ENCODE assay signal across 11 cellular contexts in the genomic region with DNA sequence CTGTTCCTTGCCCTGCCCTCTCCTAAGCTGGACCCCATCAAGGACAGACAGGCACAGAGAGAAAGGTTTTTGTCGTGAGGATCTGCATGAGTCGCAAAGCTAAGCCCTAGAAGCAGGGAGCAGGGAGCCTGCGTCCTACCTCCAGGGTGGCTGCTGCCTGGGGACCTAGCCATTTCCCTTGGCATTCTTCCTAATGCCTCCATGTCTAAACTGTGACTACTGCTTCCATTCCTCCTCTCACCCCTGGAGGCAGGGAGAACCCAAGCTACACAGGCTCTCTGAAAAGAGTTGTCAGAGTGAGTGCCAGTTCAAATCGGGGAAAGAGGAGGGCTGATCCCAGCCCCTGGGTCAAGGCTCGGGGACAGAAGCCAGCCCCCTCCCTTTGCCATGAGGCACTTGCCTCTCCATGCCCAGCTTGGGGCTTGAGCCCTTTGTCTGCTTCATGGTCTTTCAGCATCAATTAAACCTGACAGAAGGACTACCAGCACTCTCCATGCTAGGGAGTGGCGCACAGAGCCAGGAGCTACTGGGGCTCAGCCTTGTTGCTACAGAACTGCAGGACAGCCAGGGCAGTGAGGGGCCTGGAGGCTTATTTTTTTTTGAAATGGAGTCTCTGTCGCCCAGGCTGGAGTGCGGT. TPM values are rescaled to one million over a fixed set of nuclear protein-coding genes. Genes with fewer than 3 reads are reported as not detected.
DNase-seq lines count a peak whose midpoint lies in the region; ATAC-seq and TF ChIP-seq lines count a peak whose summit lies in the region.
"Had no signal": no experiment of that assay in that cellular context is flagged by ENCODE, and none has a peak within 500 bp of the region (broad histone marks: within the 10 kb centered on the region; RNA-seq: fewer than 3 reads in every experiment).

No MANE protein-coding gene starts in this region.

- H3K27me3 ChIP-seq in vagina (no peaks in the 10 kb centered on the region), brain microvascular endothelial cell (replicated peaks) (no peaks in the 10 kb centered on the region)
- H3K27me3 ChIP-seq: body of pancreas, uterus had no signal

- in situ Hi-C loops in brain microvascular endothelial cell (cut with HindIII; ENCODE audit: low pct_ligation_motif_present, low sequenced_read_pairs) = no loop called here
- in situ Hi-C loops in GM13976 (cut with MboI; ENCODE audit: low sequenced_read_pairs, unreplicated experiment) = no loop called here

- peak overlapping the region; percentile 88 for H3K27ac ChIP-seq in vagina
- H3K27ac ChIP-seq in brain microvascular endothelial cell = no peak overlapping the region

- CTCF ChIA-PET in WTC11 (lab: Charles Lee) = interaction anchor here (0.7 to 7.8 kb wide), 8 partner anchors 17 to 283 kb away, joined by 3 to 60 read pairs (median 4); partner anchors contain the start of genes DNAJC17, VPS18 and ZFYVE19

- no peak for ATAC-seq in stimulated activated naive CD8-positive, alpha-beta T cell treated with anti-CD3 and anti-CD28 coated beads, Interleukin-15, amount 100 ng/mL, for 72 hours
- ATAC-seq in stimulated activated naive CD8-positive, alpha-beta T cell treated with anti-CD3 and anti-CD28 coated beads, Interleukin-15, Interleukin-2, amounts not matched to agents 100 U/mL and 50 U/mL, for 24 hours = no peak
- no peak for ATAC-seq in WTC11

- H3K4me3 Mint-ChIP-seq in stimulated activated naive CD8-positive, alpha-beta T cell treated with anti-CD3 and anti-CD28 coated beads, Interleukin-15, amount 100 ng/mL, for 72 hours = peak overlapping the region; percentile 22 to 94
- peak overlapping the region; percentile 20; the same call in 1 of the 2 replicates for H3K4me3 Mint-ChIP-seq in WTC11
- peak overlapping the region; percentile 15 for H3K4me3 Mint-ChIP-seq in glutamatergic neuron (ENCODE audit: unreplicated experiment)

- TF ChIP-seq CTCF in WTC11 (IDR thresholded peaks at IDR 0.05) = no peak
- TF ChIP-seq CTCF in glutamatergic neuron (IDR thresholded peaks at IDR 0.05; ENCODE audit: partially characterized antibody, unreplicated experiment) = no peak
- TF ChIP-seq CTCF in vagina (IDR thresholded peaks at IDR 0.05) = no peak
- TF ChIP-seq CTCF in brain microvascular endothelial cell (IDR thresholded peaks at IDR 0.05; ENCODE audit: low read depth, low read length, missing control alignments) = no peak
- TF ChIP-seq CTCF in GM13976 (IDR thresholded peaks at IDR 0.05; ENCODE audit: borderline replicate concordance, control extremely low read depth, extremely low read depth, insufficient read depth, missing control alignments) = no peak

- H3K9me3 Mint-ChIP-seq in stimulated activated naive CD8-positive, alpha-beta T cell treated with anti-CD3 and anti-CD28 coated beads, Interleukin-15, amount 100 ng/mL, for 72 hours = no peaks in the 10 kb centered on the region
- H3K9me3 Mint-ChIP-seq in WTC11 (no peaks in the 10 kb centered on the region), glutamatergic neuron (ENCODE audit: unreplicated experiment) (peaks cover 4% of the 10 kb centered on the region)

- H3K36me3 Mint-ChIP-seq in WTC11 (no peaks in the 10 kb centered on the region), glutamatergic neuron (ENCODE audit: unreplicated experiment) (no peaks in the 10 kb centered on the region)

- H3K9me3 ChIP-seq in vagina = no peaks in the 10 kb centered on the region
- H3K9me3 ChIP-seq: body of pancreas, uterus had no signal

- H3K36me3 ChIP-seq in vagina (no peaks in the 10 kb centered on the region), brain microvascular endothelial cell (replicated peaks) (no peaks in the 10 kb centered on the region)
- H3K36me3 ChIP-seq: uterus had no signal

- intact Hi-C loops in vagina (cut with DNase I) = no loop called here

- peaks cover 87% of the 10 kb centered on the region for H3K4me1 Mint-ChIP-seq in stimulated activated naive CD8-positive, alpha-beta T cell treated with anti-CD3 and anti-CD28 coated beads, Interleukin-15, amount 100 ng/mL, for 72 hours
- peaks cover 31% of the 10 kb centered on the region for H3K4me1 Mint-ChIP-seq in WTC11
- peaks cover 28% of the 10 kb centered on the region for H3K4me1 Mint-ChIP-seq in glutamatergic neuron (ENCODE audit: low read depth, unreplicated experiment)

- POLR2A ChIA-PET in WTC11 (lab: Charles Lee) = interaction anchor here (2.4 kb wide), 1 partner anchor 128 kb away, joined by 9 read pairs; the partner anchor contains the start of gene VPS18

- DNase-seq in stimulated activated naive CD8-positive, alpha-beta T cell treated with anti-CD3 and anti-CD28 coated beads, Interleukin-15, amount 100 ng/mL, for 72 hours = no peak
- no peak for DNase-seq in stimulated activated naive CD8-positive, alpha-beta T cell treated with anti-CD3 and anti-CD28 coated beads, Interleukin-15, Interleukin-2, amounts not matched to agents 100 U/mL and 50 U/mL, for 24 hours
- DNase-seq in WTC11 (ENCODE audit: low spot score) (no peak), glutamatergic neuron (no peak), vagina (ENCODE audit: extremely low spot score in 2 of 2) (no peak), HUDEP-2 (lab: John Stamatoyannopoulos, UW; ENCODE audit: unreplicated experiment in 76 of 76) (no peak), brain microvascular endothelial cell (no peak), GM13976 (ENCODE audit: low spot score) (no peak)
- DNase-seq: Right ventricle myocardium superior had no signal

- H3K27me3 Mint-ChIP-seq in stimulated activated naive CD8-positive, alpha-beta T cell treated with anti-CD3 and anti-CD28 coated beads, Interleukin-15, amount 100 ng/mL, for 72 hours = no peaks in the 10 kb centered on the region
- H3K27me3 Mint-ChIP-seq in WTC11 (ENCODE audit: low read depth) (peaks cover 13% of the 10 kb centered on the region), glutamatergic neuron (ENCODE audit: unreplicated experiment) (peaks cover 14% of the 10 kb centered on the region)

- H3K4me3 ChIP-seq in vagina = no peak overlapping the region
- H3K4me3 ChIP-seq in brain microvascular endothelial cell (ENCODE audit: low read depth, low read length) = no peak overlapping the region
- H3K4me3 ChIP-seq: body of pancreas had no signal

- no peak overlapping the region for H3K27ac Mint-ChIP-seq in stimulated activated naive CD8-positive, alpha-beta T cell treated with anti-CD3 and anti-CD28 coated beads, Interleukin-15, amount 100 ng/mL, for 72 hours
- H3K27ac Mint-ChIP-seq in WTC11 (peak overlapping the region; percentile 68), glutamatergic neuron (ENCODE audit: unreplicated experiment) (no peak overlapping the region)

- no peak for TF ChIP-seq POLR2A in vagina (IDR thresholded peaks at IDR 0.05)

- H3K4me1 ChIP-seq in vagina = peaks cover 78% of the 10 kb centered on the region

TF ChIP-seq in WTC11, 78 proteins besides CTCF, POLR2A, EP300 and RAD21 (continues in another document):
- TF ChIP-seq NFYB (CRISPR knock-in tag; conservative IDR thresholded peaks at IDR 0.05; ENCODE audit: low read depth) (no peak), E2F1 (CRISPR knock-in tag; IDR thresholded peaks at IDR 0.05) (no peak), KAT7 (CRISPR knock-in tag; IDR thresholded peaks at IDR 0.05; ENCODE audit: borderline replicate concordance) (no peak), CREB1 (CRISPR knock-in tag; IDR thresholded peaks at IDR 0.05) (no peak), NR3C1 (CRISPR knock-in tag; conservative IDR thresholded peaks at IDR 0.05; ENCODE audit: low read depth) (no peak), ZNF423 (CRISPR knock-in tag; IDR thresholded peaks at IDR 0.05) (no peak), CREM (CRISPR knock-in tag; IDR thresholded peaks at IDR 0.05) (no peak), SMAD3 (CRISPR knock-in tag; IDR thresholded peaks at IDR 0.05; ENCODE audit: borderline replicate concordance) (no peak)
- TF ChIP-seq, protein P1, sequence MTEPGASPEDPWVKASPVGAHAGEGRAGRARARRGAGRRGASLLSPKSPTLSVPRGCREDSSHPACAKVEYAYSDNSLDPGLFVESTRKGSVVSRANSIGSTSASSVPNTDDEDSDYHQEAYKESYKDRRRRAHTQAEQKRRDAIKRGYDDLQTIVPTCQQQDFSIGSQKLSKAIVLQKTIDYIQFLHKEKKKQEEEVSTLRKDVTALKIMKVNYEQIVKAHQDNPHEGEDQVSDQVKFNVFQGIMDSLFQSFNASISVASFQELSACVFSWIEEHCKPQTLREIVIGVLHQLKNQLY (CRISPR knock-in tag; IDR thresholded peaks at IDR 0.05) = no peak
- TF ChIP-seq, protein P2, sequence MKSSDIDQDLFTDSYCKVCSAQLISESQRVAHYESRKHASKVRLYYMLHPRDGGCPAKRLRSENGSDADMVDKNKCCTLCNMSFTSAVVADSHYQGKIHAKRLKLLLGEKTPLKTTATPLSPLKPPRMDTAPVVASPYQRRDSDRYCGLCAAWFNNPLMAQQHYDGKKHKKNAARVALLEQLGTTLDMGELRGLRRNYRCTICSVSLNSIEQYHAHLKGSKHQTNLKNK (CRISPR knock-in tag; IDR thresholded peaks at IDR 0.05) = no peak

RNA-seq across cellular contexts. Expression of gene GCHFR, which starts 2.4 kb away (rescaled TPM):
- total RNA-seq in WTC11 (2021) (42.3 to 63.8 TPM (median 62.9 TPM) in 3 replicates), glutamatergic neuron (ENCODE audit: unreplicated experiment) (5.0 TPM), vagina (69.7 TPM)

RNA-seq across cellular contexts. Expression of gene C15orf62, which starts 3.5 kb away (rescaled TPM):
- 0.46 to 0.92 TPM (median 0.72 TPM) in 3 replicates for total RNA-seq in WTC11 (2021)
- total RNA-seq in glutamatergic neuron (ENCODE audit: unreplicated experiment) = 0.17 TPM
- 2.9 TPM for total RNA-seq in vagina

RNA-seq across cellular contexts. Expression of gene RMDN3, which starts 11.3 kb away (rescaled TPM):
- total RNA-seq in WTC11 (2021) (21.7 to 25.9 TPM (median 22.8 TPM) in 3 replicates), glutamatergic neuron (ENCODE audit: unreplicated experiment) (37.1 TPM), vagina (19.6 TPM)

RNA-seq across cellular contexts. Expression of gene ZFYVE19, which starts 40.6 kb away (rescaled TPM):
- total RNA-seq in WTC11 (2021) (17.3 to 18.9 TPM (median 17.6 TPM) in 3 replicates), glutamatergic neuron (ENCODE audit: unreplicated experiment) (11.8 TPM), vagina (34.4 TPM)

RNA-seq across cellular contexts. Expression of gene DNAJC17, which starts 41.0 kb away (rescaled TPM):
- total RNA-seq in WTC11 (2021) = 49.8 to 53.0 TPM (median 50.2 TPM) in 3 replicates
- 43.2 TPM for total RNA-seq in glutamatergic neuron (ENCODE audit: unreplicated experiment)
- total RNA-seq in vagina = 14.0 TPM
